ENCODE assay signal across 1 cellular context in the genomic region with DNA sequence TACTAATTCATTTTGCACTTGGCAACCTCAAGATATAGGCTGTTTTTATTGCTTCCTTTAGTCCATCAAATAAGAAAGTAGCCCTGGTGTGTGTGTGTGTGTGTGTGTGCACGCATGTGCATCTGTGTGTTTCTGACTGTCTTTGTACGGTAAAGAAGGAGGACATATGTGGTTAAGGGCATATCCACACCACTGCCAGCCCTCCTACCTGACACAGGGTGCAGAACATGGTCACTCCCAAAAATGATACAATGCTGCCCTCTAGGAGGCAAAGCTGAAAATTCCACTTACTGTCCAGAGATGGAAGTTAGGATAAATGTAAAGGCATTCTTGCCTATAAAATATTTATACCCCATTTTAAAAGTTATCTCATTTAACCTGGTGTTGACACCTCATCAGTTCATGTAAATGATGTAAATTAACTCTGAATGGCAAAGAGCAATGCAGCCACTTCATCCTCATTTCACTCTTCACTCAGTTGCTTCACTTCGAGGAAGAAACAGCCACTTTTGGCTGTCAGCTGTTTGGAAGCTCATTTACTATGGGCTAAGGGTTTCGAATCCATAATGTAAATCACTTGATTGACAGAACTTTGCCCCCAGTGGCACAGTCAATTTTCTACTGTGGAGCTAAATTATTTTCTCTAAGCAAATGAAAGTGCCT.
TF ChIP-seq lines count a peak whose summit lies in the region.

No MANE protein-coding gene starts in this region.

TF ChIP-seq in GM23338, 12 proteins besides CTCF, POLR2A, EP300 and RAD21 (continued from another document):
- TF ChIP-seq, protein P1, sequence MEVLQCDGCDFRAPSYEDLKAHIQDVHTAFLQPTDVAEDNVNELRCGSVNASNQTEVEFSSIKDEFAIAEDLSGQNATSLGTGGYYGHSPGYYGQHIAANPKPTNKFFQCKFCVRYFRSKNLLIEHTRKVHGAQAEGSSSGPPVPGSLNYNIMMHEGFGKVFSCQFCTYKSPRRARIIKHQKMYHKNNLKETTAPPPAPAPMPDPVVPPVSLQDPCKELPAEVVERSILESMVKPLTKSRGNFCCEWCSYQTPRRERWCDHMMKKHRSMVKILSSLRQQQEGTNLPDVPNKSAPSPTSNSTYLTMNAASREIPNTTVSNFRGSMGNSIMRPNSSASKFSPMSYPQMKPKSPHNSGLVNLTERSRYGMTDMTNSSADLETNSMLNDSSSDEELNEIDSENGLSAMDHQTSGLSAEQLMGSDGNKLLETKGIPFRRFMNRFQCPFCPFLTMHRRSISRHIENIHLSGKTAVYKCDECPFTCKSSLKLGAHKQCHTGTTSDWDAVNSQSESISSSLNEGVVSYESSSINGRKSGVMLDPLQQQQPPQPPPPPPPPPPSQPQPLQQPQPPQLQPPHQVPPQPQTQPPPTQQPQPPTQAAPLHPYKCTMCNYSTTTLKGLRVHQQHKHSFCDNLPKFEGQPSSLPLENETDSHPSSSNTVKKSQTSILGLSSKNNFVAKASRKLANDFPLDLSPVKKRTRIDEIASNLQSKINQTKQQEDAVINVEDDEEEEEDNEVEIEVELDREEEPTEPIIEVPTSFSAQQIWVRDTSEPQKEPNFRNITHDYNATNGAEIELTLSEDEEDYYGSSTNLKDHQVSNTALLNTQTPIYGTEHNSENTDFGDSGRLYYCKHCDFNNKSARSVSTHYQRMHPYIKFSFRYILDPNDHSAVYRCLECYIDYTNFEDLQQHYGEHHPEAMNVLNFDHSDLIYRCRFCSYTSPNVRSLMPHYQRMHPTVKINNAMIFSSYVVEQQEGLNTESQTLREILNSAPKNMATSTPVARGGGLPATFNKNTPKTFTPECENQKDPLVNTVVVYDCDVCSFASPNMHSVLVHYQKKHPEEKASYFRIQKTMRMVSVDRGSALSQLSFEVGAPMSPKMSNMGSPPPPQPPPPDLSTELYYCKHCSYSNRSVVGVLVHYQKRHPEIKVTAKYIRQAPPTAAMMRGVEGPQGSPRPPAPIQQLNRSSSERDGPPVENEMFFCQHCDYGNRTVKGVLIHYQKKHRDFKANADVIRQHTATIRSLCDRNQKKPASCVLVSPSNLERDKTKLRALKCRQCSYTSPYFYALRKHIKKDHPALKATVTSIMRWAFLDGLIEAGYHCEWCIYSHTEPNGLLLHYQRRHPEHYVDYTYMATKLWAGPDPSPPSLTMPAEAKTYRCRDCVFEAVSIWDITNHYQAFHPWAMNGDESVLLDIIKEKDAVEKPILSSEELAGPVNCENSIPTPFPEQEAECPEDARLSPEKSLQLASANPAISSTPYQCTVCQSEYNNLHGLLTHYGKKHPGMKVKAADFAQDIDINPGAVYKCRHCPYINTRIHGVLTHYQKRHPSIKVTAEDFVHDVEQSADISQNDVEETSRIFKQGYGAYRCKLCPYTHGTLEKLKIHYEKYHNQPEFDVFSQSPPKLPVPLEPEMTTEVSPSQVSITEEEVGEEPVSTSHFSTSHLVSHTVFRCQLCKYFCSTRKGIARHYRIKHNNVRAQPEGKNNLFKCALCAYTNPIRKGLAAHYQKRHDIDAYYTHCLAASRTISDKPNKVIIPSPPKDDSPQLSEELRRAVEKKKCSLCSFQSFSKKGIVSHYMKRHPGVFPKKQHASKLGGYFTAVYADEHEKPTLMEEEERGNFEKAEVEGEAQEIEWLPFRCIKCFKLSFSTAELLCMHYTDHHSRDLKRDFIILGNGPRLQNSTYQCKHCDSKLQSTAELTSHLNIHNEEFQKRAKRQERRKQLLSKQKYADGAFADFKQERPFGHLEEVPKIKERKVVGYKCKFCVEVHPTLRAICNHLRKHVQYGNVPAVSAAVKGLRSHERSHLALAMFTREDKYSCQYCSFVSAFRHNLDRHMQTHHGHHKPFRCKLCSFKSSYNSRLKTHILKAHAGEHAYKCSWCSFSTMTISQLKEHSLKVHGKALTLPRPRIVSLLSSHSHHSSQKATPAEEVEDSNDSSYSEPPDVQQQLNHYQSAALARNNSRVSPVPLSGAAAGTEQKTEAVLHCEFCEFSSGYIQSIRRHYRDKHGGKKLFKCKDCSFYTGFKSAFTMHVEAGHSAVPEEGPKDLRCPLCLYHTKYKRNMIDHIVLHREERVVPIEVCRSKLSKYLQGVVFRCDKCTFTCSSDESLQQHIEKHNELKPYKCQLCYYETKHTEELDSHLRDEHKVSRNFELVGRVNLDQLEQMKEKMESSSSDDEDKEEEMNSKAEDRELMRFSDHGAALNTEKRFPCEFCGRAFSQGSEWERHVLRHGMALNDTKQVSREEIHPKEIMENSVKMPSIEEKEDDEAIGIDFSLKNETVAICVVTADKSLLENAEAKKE (CRISPR knock-in tag; IDR thresholded peaks at IDR 0.05) = no peak
- TF ChIP-seq STAT1 (IDR thresholded peaks at IDR 0.05; ENCODE audit: unreplicated experiment) (no peak), ZNF331 (CRISPR knock-in tag; IDR thresholded peaks at IDR 0.05; ENCODE audit: low read depth) (no peak), POLR2AphosphoS5 (IDR thresholded peaks at IDR 0.05; ENCODE audit: low read depth) (no peak), JUNB (IDR thresholded peaks at IDR 0.05; ENCODE audit: unreplicated experiment) (no peak)
